ENCODE assay signal across 20 cellular contexts in the genomic region with DNA sequence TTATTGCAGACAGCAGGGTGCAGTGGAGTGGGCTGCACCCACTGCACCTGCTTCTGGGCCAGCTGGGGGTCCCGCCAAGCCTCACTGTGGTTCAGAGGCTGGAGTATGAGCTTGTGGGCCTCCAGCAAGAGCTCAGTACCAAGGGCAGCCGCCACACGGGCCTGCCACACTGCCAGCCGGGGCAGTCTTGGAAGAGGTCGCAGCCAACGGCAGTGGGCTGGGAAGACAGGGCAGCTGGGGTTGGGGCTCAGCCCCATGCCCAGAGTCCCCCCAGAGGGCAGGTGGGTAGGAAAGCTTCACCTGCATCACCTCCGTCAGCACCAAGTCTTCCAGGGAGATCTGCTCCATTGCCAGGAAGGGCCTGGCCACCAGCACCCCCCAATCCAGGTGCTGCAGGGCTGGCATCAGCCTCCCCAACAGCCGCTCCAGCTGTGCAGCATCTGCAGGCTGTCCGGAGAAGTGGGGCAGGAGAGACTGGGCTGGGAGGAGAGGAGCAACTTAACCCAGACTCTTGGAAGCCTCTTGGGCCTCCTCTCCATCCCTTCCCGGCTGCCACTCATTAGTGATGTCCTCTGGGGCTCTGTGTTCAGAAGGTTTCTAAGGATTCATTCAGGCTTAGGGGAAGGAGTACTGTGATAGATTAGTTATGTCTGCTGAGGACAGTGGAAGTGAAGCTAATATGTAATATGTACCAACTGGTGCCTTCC. TPM values are rescaled to one million over a fixed set of nuclear protein-coding genes. Genes with fewer than 3 reads are reported as not detected.
"Had no signal": no experiment of that assay in that cellular context is flagged by ENCODE, and none has a peak within 500 bp of the region (broad histone marks: within the 10 kb centered on the region; RNA-seq: fewer than 3 reads in every experiment).

No MANE protein-coding gene starts in this region.

- H3K27me3 ChIP-seq: esophagus muscularis mucosa, hepatocyte, tibial artery, uterus had no signal

- H3K4me3 ChIP-seq: esophagus muscularis mucosa, hepatocyte, tibial artery, uterus had no signal

- H3K4me3 Mint-ChIP-seq: activated CD8-positive, alpha-beta T cell treated with anti-CD3 and anti-CD28 coated beads for 36 hours; activated naive CD8-positive, alpha-beta T cell; activated T-cell treated with anti-CD3 and anti-CD28 coated beads, Interleukin-2, amount 50 U/mL, for 4 hours; naive B cell; stimulated activated memory B cell treated with anti-CD40 and anti-IgM and Interleukin-4, amounts not matched to agents 10 μg/mL and 1 μg/mL and 100 μg/mL, for 72 hours had no signal

- H3K27ac Mint-ChIP-seq: activated CD8-positive, alpha-beta T cell treated with anti-CD3 and anti-CD28 coated beads for 36 hours; activated naive CD8-positive, alpha-beta T cell; stimulated activated memory B cell treated with anti-CD40 and anti-IgM and Interleukin-4, amounts not matched to agents 10 μg/mL and 1 μg/mL and 100 μg/mL, for 72 hours had no signal

- H3K4me1 ChIP-seq: uterus had no signal

- H3K36me3 Mint-ChIP-seq: activated naive CD8-positive, alpha-beta T cell; naive B cell; stimulated activated memory B cell treated with anti-CD40 and anti-IgM and Interleukin-4, amounts not matched to agents 10 μg/mL and 1 μg/mL and 100 μg/mL, for 72 hours had no signal

- H3K27ac ChIP-seq: hepatocyte, neutrophil, uterus had no signal

- H3K27me3 Mint-ChIP-seq: activated CD8-positive, alpha-beta T cell treated with anti-CD3 and anti-CD28 coated beads for 36 hours had no signal

- DNase-seq: activated CD4-positive, alpha-beta T cell treated with anti-CD3 and anti-CD28 coated beads for 4 hours; activated CD8-positive, alpha-beta T cell treated with anti-CD3 and anti-CD28 coated beads for 36 hours; activated effector memory CD4-positive, alpha-beta T cell treated with anti-CD3 and anti-CD28 coated beads, Interleukin-2, amount 50 U/mL, for 16 hours; activated T-cell treated with anti-CD3 and anti-CD28 coated beads, Interleukin-2, amount 50 U/mL, for 4 hours; amniotic stem cell; islet precursor cell; mammary epithelial cell; naive B cell; retina; stimulated activated CD4-positive, alpha-beta T cell treated with anti-CD3 and anti-CD28 coated beads, Interleukin-2, amount 100 ng/mL, for 48 hours; T-helper 2 cell; tibial artery; uterus had no signal

- H3K9me3 Mint-ChIP-seq: activated CD8-positive, alpha-beta T cell treated with anti-CD3 and anti-CD28 coated beads for 36 hours; activated T-cell treated with anti-CD3 and anti-CD28 coated beads, Interleukin-2, amount 50 U/mL, for 4 hours; stimulated activated memory B cell treated with anti-CD40 and anti-IgM and Interleukin-4, amounts not matched to agents 10 μg/mL and 1 μg/mL and 100 μg/mL, for 72 hours had no signal

- H3K36me3 ChIP-seq: esophagus muscularis mucosa, neutrophil, tibial artery, uterus had no signal

- H3K9me3 ChIP-seq: esophagus muscularis mucosa, neutrophil, tibial artery, uterus had no signal

- ATAC-seq: activated CD8-positive, alpha-beta T cell treated with anti-CD3 and anti-CD28 coated beads for 36 hours; activated T-cell treated with anti-CD3 and anti-CD28 coated beads, Interleukin-2, amount 50 U/mL, for 4 hours; stimulated activated memory B cell treated with anti-CD40 and anti-IgM and Interleukin-4, amounts not matched to agents 10 μg/mL and 1 μg/mL and 100 μg/mL, for 72 hours had no signal

- H3K4me1 Mint-ChIP-seq: stimulated activated memory B cell treated with anti-CD40 and anti-IgM and Interleukin-4, amounts not matched to agents 10 μg/mL and 1 μg/mL and 100 μg/mL, for 72 hours had no signal

RNA-seq across cellular contexts. Expression of gene GSTT4, which starts 1.1 kb away (rescaled TPM):
- total RNA-seq: activated CD8-positive, alpha-beta T cell treated with anti-CD3 and anti-CD28 coated beads for 36 hours; activated T-cell treated with anti-CD3 and anti-CD28 coated beads, Interleukin-2, amount 50 U/mL, for 4 hours; cardiac septum; esophagus muscularis mucosa; hepatocyte; mammary epithelial cell; mononuclear cell; uterus had no signal
- polyA plus RNA-seq: hepatocyte, mammary epithelial cell had no signal

RNA-seq across cellular contexts. Expression of gene GSTT2, which starts 26.4 kb away (rescaled TPM):
- total RNA-seq: activated CD8-positive, alpha-beta T cell treated with anti-CD3 and anti-CD28 coated beads for 36 hours; activated T-cell treated with anti-CD3 and anti-CD28 coated beads, Interleukin-2, amount 50 U/mL, for 4 hours; hepatocyte; mononuclear cell; uterus had no signal
- polyA plus RNA-seq: hepatocyte had no signal

RNA-seq across cellular contexts. Expression of gene DDTL, which starts 39.7 kb away (rescaled TPM):
- total RNA-seq: activated CD8-positive, alpha-beta T cell treated with anti-CD3 and anti-CD28 coated beads for 36 hours; hepatocyte had no signal
- polyA plus RNA-seq: mammary epithelial cell had no signal
